In genomic region chr10:57898231-57898630, GRCh38 we compare ENCODE assay signal across 26 cellular contexts.
DNase-seq lines count a peak whose midpoint lies in the region; ATAC-seq, FAIRE-seq and TF ChIP-seq lines count a peak whose summit lies in the region.
"Had no signal": no experiment of that assay in that cellular context is flagged by ENCODE, and none has a peak within 500 bp of the region (broad histone marks: within the 10 kb centered on the region; RNA-seq: fewer than 3 reads in every experiment).

No MANE protein-coding gene starts in this region.

- no peaks in the 10 kb centered on the region for H3K27me3 Mint-ChIP-seq in activated CD8-positive, alpha-beta memory T cell treated with anti-CD3 and anti-CD28 coated beads, Interleukin-2, amount 10 ng/mL, durations not matched to agents 7 days and 5 days
- H3K27me3 Mint-ChIP-seq in activated T-cell treated with anti-CD3 and anti-CD28 coated beads, Interleukin-2, amount 50 U/mL, for 4 hours (ENCODE audit: low read depth): no peaks in the 10 kb centered on the region
- H3K27me3 Mint-ChIP-seq: stimulated activated naive CD8-positive, alpha-beta T cell treated with anti-CD3 and anti-CD28 coated beads, Interleukin-15, amount 100 ng/mL, for 72 hours had no signal

- no peak overlapping the region for H3K27ac Mint-ChIP-seq in activated CD8-positive, alpha-beta memory T cell treated with anti-CD3 and anti-CD28 coated beads, Interleukin-2, amount 10 ng/mL, durations not matched to agents 7 days and 5 days
- H3K27ac Mint-ChIP-seq: CD14-positive monocyte; natural killer cell; stimulated activated naive CD8-positive, alpha-beta T cell treated with anti-CD3 and anti-CD28 coated beads, Interleukin-15, amount 100 ng/mL, for 72 hours had no signal

- H3K9me3 ChIP-seq in pancreas: peaks cover 0 to 3% (median 0%) of the 10 kb centered on the region in 4 donors
- H3K9me3 ChIP-seq: uterus had no signal

- WGBS in pancreas, 2 donors: 31 to 34% methylated on average over 4 of the region's 4 CpGs

- H3K4me1 Mint-ChIP-seq in activated CD8-positive, alpha-beta memory T cell treated with anti-CD3 and anti-CD28 coated beads, Interleukin-2, amount 10 ng/mL, durations not matched to agents 7 days and 5 days: no peaks in the 10 kb centered on the region
- no peaks in the 10 kb centered on the region for H3K4me1 Mint-ChIP-seq in activated T-cell treated with anti-CD3 and anti-CD28 coated beads, Interleukin-2, amount 50 U/mL, for 4 hours (ENCODE audit: low read depth)
- H3K4me1 Mint-ChIP-seq: CD14-positive monocyte; natural killer cell; stimulated activated naive CD8-positive, alpha-beta T cell treated with anti-CD3 and anti-CD28 coated beads, Interleukin-15, amount 100 ng/mL, for 72 hours had no signal

- no peaks in the 10 kb centered on the region for H3K27me3 ChIP-seq in pancreas
- H3K27me3 ChIP-seq: adrenal gland, dorsolateral prefrontal cortex, uterus had no signal

- FAIRE-seq in pancreas (lab: Jason Lieb, UNC) (no peak), GM12891 (lab: Jason Lieb, UNC) (no peak)
- FAIRE-seq: islet of Langerhans had no signal

- no peaks in the 10 kb centered on the region for H3K4me1 ChIP-seq in pancreas
- H3K4me1 ChIP-seq: adrenal gland, uterus had no signal

- TF ChIP-seq POLR2A in GM12891 (IDR thresholded peaks at IDR 0.05; ENCODE audit: low read depth, low read length): no peak

- no peak for TF ChIP-seq CTCF in pancreas (IDR thresholded peaks at IDR 0.05)

- no peak overlapping the region for H3K27ac ChIP-seq in pancreas
- H3K27ac ChIP-seq: adrenal gland, dorsolateral prefrontal cortex, KMS-11, uterus had no signal

- DNase-seq in DMS53 (lab: John Stamatoyannopoulos, UW): peak; percentile 85
- DNase-seq in NCI-H510A treated with DMSO at 0.1 percent for 48 hours (lab: John Stamatoyannopoulos, UW): peak; percentile 41
- DNase-seq in pancreas: peak in 2 of 6 donors; percentile 10 to 15
- DNase-seq in GM12891 (ENCODE audit: insufficient read length, low spot score): no peak
- no peak for DNase-seq in cerebellum (ENCODE audit: low spot score)
- no peak for DNase-seq in activated CD8-positive, alpha-beta memory T cell treated with anti-CD3 and anti-CD28 coated beads, Interleukin-2, amount 10 ng/mL, durations not matched to agents 7 days and 5 days
- no peak for DNase-seq in activated T-cell treated with anti-CD3 and anti-CD28 coated beads, Interleukin-2, amount 50 U/mL, for 4 hours
- DNase-seq: activated CD4-positive, alpha-beta T cell treated with anti-CD3 and anti-CD28 coated beads for 48 hours; activated CD8-positive, alpha-beta memory T cell treated with anti-CD3 and anti-CD28 coated beads, Interleukin-2, amount 50 U/mL, for 48 hours; activated gamma-delta T cell; adrenal gland; DMS79; dorsolateral prefrontal cortex; natural killer cell; NCI-H2029 treated with DMSO at 0.1 percent for 48 hours; NCI-H82; SHP77 treated with DMSO at 0.1 percent for 48 hours; stimulated activated CD4-positive, alpha-beta T cell treated with anti-CD3 and anti-CD28 coated beads, Interleukin-4, amount 100 ng/mL, for 1 hour; stimulated activated naive CD8-positive, alpha-beta T cell treated with anti-CD3 and anti-CD28 coated beads, Interleukin-15, amount 100 ng/mL, for 72 hours; T-helper 1 cell; uterus had no signal

- no peaks in the 10 kb centered on the region for H3K36me3 Mint-ChIP-seq in activated CD8-positive, alpha-beta memory T cell treated with anti-CD3 and anti-CD28 coated beads, Interleukin-2, amount 10 ng/mL, durations not matched to agents 7 days and 5 days
- H3K36me3 Mint-ChIP-seq in activated T-cell treated with anti-CD3 and anti-CD28 coated beads, Interleukin-2, amount 50 U/mL, for 4 hours (ENCODE audit: insufficient read depth): no peaks in the 10 kb centered on the region
- H3K36me3 Mint-ChIP-seq: CD14-positive monocyte, natural killer cell had no signal

- no peaks in the 10 kb centered on the region for H3K36me3 ChIP-seq in pancreas
- H3K36me3 ChIP-seq: adrenal gland, uterus had no signal

- ATAC-seq in esophagus mucosa (peak; percentile 58), pancreas (peak; percentile 69 to 85 (median 72))
- no peak for ATAC-seq in activated CD8-positive, alpha-beta memory T cell treated with anti-CD3 and anti-CD28 coated beads, Interleukin-2, amount 10 ng/mL, durations not matched to agents 7 days and 5 days
- ATAC-seq in activated T-cell treated with anti-CD3 and anti-CD28 coated beads, Interleukin-2, amount 50 U/mL, for 4 hours: no peak
- ATAC-seq: natural killer cell; stimulated activated naive CD8-positive, alpha-beta T cell treated with anti-CD3 and anti-CD28 coated beads, Interleukin-15, amount 100 ng/mL, for 72 hours had no signal

- CTCF ChIA-PET in activated CD8-positive, alpha-beta memory T cell treated with anti-CD3 and anti-CD28 coated beads, Interleukin-2, amount 10 ng/mL, durations not matched to agents 7 days and 5 days (lab: Charles Lee): no interaction called here

- H3K9me3 Mint-ChIP-seq in activated CD8-positive, alpha-beta memory T cell treated with anti-CD3 and anti-CD28 coated beads, Interleukin-2, amount 10 ng/mL, durations not matched to agents 7 days and 5 days (ENCODE audit: low read depth): no peaks in the 10 kb centered on the region
- H3K9me3 Mint-ChIP-seq in activated T-cell treated with anti-CD3 and anti-CD28 coated beads, Interleukin-2, amount 50 U/mL, for 4 hours: no peaks in the 10 kb centered on the region

- H3K4me3 Mint-ChIP-seq in activated CD8-positive, alpha-beta memory T cell treated with anti-CD3 and anti-CD28 coated beads, Interleukin-2, amount 10 ng/mL, durations not matched to agents 7 days and 5 days: no peak overlapping the region
- H3K4me3 Mint-ChIP-seq in activated T-cell treated with anti-CD3 and anti-CD28 coated beads, Interleukin-2, amount 50 U/mL, for 4 hours: no peak overlapping the region
- H3K4me3 Mint-ChIP-seq: CD14-positive monocyte; natural killer cell; stimulated activated naive CD8-positive, alpha-beta T cell treated with anti-CD3 and anti-CD28 coated beads, Interleukin-15, amount 100 ng/mL, for 72 hours had no signal

- no peak overlapping the region for H3K4me3 ChIP-seq in pancreas
- H3K4me3 ChIP-seq: adrenal gland, dorsolateral prefrontal cortex, skin epidermis, uterus had no signal

- intact Hi-C loops in pancreas (cut with DNase I): no loop called here

TF ChIP-seq in GM12891, 5 proteins besides CTCF, POLR2A, EP300 and RAD21:
- TF ChIP-seq POU2F2 (IDR thresholded peaks at IDR 0.05; ENCODE audit: low read depth, low read length) (no peak), PAX5 (IDR thresholded peaks at IDR 0.05; ENCODE audit: insufficient read depth, low read length, severe bottlenecking) (no peak), TAF1 (IDR thresholded peaks at IDR 0.05; ENCODE audit: low read depth, low read length) (no peak), POLR2AphosphoS5 (IDR thresholded peaks at IDR 0.05; ENCODE audit: low read depth, low read length) (no peak), SPI1 (IDR thresholded peaks at IDR 0.05; ENCODE audit: low read depth, low read length) (no peak)

Comparison
In these comparisons a context has a peak if more than half of its experiments do, and no peak if none do; other contexts are left out.
1. DNase-seq: peak in DMS53 (single experiment) and NCI-H510A treated with DMSO at 0.1 percent for 48 hours (single experiment); none in GM12891 (single experiment), cerebellum (single experiment), activated CD8-positive, alpha-beta memory T cell treated with anti-CD3 and anti-CD28 coated beads, Interleukin-2, amount 10 ng/mL, durations not matched to agents 7 days and 5 days (single experiment) and activated T-cell treated with anti-CD3 and anti-CD28 coated beads, Interleukin-2, amount 50 U/mL, for 4 hours (single experiment).
2. ATAC-seq: peak in esophagus mucosa (single experiment) and pancreas (4 of 4); none in activated CD8-positive, alpha-beta memory T cell treated with anti-CD3 and anti-CD28 coated beads, Interleukin-2, amount 10 ng/mL, durations not matched to agents 7 days and 5 days (single experiment) and activated T-cell treated with anti-CD3 and anti-CD28 coated beads, Interleukin-2, amount 50 U/mL, for 4 hours (0 of 2).